In the genomic region with DNA sequence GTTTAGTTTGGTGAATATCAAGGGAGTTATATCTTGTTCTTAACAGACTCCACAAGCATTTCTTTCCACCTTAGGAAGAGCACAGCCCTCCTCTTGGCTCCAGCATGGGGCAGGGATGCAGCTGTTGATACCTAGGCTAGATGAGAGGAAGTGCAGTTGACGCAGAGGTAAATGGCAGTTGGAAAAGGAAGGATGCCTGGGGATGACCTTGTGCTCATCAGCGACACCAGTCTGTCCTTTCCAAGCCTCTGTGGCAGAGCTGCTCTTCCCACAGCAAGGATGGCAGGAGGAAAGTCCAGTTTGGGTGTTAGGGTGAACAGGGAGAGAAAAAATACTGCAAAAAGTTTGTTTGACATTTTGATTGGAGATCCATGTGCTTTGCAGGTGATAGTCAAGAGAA, we compare ENCODE assay signal across 22 cellular contexts. TPM values are rescaled to one million over a fixed set of nuclear protein-coding genes. Genes with fewer than 3 reads are reported as not detected.
DNase-seq lines count a peak whose midpoint lies in the region; ATAC-seq lines count a peak whose summit lies in the region.
"Had no signal": no experiment of that assay in that cellular context is flagged by ENCODE, and none has a peak within 500 bp of the region (broad histone marks: within the 10 kb centered on the region; RNA-seq: fewer than 3 reads in every experiment).

No MANE protein-coding gene starts in this region.

- peak; percentile 50 for DNase-seq in NCI-H748 (lab: John Stamatoyannopoulos, UW; ENCODE audit: unreplicated experiment)
- no peak for DNase-seq in NCI-H748 treated with DMSO at 0.1 percent for 48 hours (lab: John Stamatoyannopoulos, UW)
- peak; percentile 43 for DNase-seq in NCI-H1694 (lab: John Stamatoyannopoulos, UW)
- DNase-seq in SHP77 (lab: John Stamatoyannopoulos, UW), result peak; percentile 63 to 73
- DNase-seq in left lobe of liver (ENCODE audit: low spot score), result no peak
- no peak for DNase-seq in kidney tubule cell (ENCODE audit: low spot score)
- DNase-seq in NCI-H2107 treated with DMSO at 0.1 percent for 48 hours (lab: John Stamatoyannopoulos, UW; ENCODE audit: unreplicated experiment), result no peak
- DNase-seq: activated CD4-positive, alpha-beta memory T cell treated with anti-CD3 and anti-CD28 coated beads for 36 hours; activated CD8-positive, alpha-beta memory T cell treated with anti-CD3 and anti-CD28 coated beads, Interleukin-2, amount 50 U/mL, for 48 hours; colonic mucosa; DMS79 treated with DMSO at 0.1 percent for 48 hours; endodermal cell; KBM-7; left colon; MM.1S; NCI-H1436 treated with DMSO at 0.1 percent for 48 hours; NCI-H524 treated with DMSO at 0.1 percent for 48 hours; occipital lobe; T-helper 9 cell had no signal

- ATAC-seq in left lobe of liver (peak; percentile 1), HG03135 (IDR thresholded peaks at IDR 0.05; ENCODE audit: unreplicated experiment) (no peak)
- ATAC-seq: A549; activated T-helper 17 cell treated with anti-CD3 and anti-CD28 coated beads, Interleukin-2, amount 50 U/mL, for 72 hours; left colon had no signal

RNA-seq across cellular contexts. Expression of a gene that starts 6.2 kb away (rescaled TPM):
- 173 TPM for total RNA-seq in left lobe of liver

Comparison
In these comparisons a context has a peak if more than half of its experiments do, and no peak if none do; other contexts are left out.
1. DNase-seq: peak in NCI-H748 (single experiment), NCI-H1694 (single experiment) and SHP77 (2 of 2); none in NCI-H748 treated with DMSO at 0.1 percent for 48 hours (single experiment), left lobe of liver (single experiment), kidney tubule cell (single experiment) and NCI-H2107 treated with DMSO at 0.1 percent for 48 hours (single experiment).